Comparison of ENCODE assay signal across 5 cellular contexts in the genomic region with DNA sequence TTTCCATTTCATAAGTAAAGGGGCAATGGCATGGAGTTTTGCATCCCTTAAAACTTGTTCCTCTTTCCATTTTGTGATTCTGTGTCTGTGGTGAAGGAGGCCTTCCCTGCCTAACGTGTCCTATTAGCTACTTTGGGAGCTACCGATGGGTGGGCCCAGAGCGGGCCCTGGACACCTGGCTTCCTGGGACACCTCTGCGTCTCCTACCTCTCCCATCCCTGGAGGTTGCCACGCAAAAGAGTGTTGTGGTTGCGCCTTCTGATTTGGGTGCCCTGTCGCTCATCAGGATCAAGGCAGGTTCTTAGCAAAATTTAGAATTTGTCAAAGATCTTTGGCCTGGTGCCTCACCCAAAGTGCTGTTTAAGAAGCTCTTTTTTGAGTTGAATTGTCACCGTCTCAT.
"Had no signal": no experiment of that assay in that cellular context is flagged by ENCODE, and none has a peak within 500 bp of the region (broad histone marks: within the 10 kb centered on the region; RNA-seq: fewer than 3 reads in every experiment).

No MANE protein-coding gene starts in this region.

- DNase-seq: H9, HCEC 1CT, IMR-90 had no signal

- H3K27ac Mint-ChIP-seq: GM23338, H9 had no signal

- ATAC-seq: GM23338, K562 had no signal

- H3K4me1 Mint-ChIP-seq: GM23338, H9 had no signal

- H3K4me3 Mint-ChIP-seq: GM23338, H9 had no signal
